1 cellular context compared by ENCODE assay signal in genomic region chr17:41511130-41511529, GRCh38.
TF ChIP-seq lines count a peak whose summit lies in the region.

No MANE protein-coding gene starts in this region.

TF ChIP-seq in WTC11, 78 proteins besides CTCF, POLR2A, EP300 and RAD21 (continued from another document):
- TF ChIP-seq, protein P1, sequence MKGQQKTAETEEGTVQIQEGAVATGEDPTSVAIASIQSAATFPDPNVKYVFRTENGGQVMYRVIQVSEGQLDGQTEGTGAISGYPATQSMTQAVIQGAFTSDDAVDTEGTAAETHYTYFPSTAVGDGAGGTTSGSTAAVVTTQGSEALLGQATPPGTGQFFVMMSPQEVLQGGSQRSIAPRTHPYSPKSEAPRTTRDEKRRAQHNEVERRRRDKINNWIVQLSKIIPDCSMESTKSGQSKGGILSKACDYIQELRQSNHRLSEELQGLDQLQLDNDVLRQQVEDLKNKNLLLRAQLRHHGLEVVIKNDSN (CRISPR knock-in tag; IDR thresholded peaks at IDR 0.05), result no peak
- no peak for TF ChIP-seq E2F1 (CRISPR knock-in tag; IDR thresholded peaks at IDR 0.05)
- no peak for TF ChIP-seq NR2C2 (CRISPR knock-in tag; IDR thresholded peaks at IDR 0.05)
- no peak for TF ChIP-seq STAT6 (CRISPR knock-in tag; conservative IDR thresholded peaks at IDR 0.05; ENCODE audit: low read depth)
- no peak for TF ChIP-seq GRHL2 (CRISPR knock-in tag; IDR thresholded peaks at IDR 0.05; ENCODE audit: insufficient replicate concordance, severe bottlenecking)
- no peak for TF ChIP-seq JAZF1 (CRISPR knock-in tag; IDR thresholded peaks at IDR 0.05)
- TF ChIP-seq CBFB (CRISPR knock-in tag; IDR thresholded peaks at IDR 0.05; ENCODE audit: low read depth), result no peak
- no peak for TF ChIP-seq MYBL2 (CRISPR knock-in tag; IDR thresholded peaks at IDR 0.05)
- TF ChIP-seq ZNF317 (CRISPR knock-in tag; IDR thresholded peaks at IDR 0.05; ENCODE audit: borderline replicate concordance, low read depth), result no peak
- TF ChIP-seq, protein P2, sequence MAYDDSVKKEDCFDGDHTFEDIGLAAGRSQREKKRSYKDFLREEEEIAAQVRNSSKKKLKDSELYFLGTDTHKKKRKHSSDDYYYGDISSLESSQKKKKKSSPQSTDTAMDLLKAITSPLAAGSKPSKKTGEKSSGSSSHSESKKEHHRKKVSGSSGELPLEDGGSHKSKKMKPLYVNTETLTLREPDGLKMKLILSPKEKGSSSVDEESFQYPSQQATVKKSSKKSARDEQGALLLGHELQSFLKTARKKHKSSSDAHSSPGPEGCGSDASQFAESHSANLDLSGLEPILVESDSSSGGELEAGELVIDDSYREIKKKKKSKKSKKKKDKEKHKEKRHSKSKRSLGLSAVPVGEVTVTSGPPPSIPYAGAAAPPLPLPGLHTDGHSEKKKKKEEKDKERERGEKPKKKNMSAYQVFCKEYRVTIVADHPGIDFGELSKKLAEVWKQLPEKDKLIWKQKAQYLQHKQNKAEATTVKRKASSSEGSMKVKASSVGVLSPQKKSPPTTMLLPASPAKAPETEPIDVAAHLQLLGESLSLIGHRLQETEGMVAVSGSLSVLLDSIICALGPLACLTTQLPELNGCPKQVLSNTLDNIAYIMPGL (CRISPR knock-in tag; IDR thresholded peaks at IDR 0.05), result no peak
